ENCODE assay signal across 28 cellular contexts in genomic region chr6:49198015-49198414, GRCh38.
"Had no signal": no experiment of that assay in that cellular context is flagged by ENCODE, and none has a peak within 500 bp of the region (broad histone marks: within the 10 kb centered on the region; RNA-seq: fewer than 3 reads in every experiment).

No MANE protein-coding gene starts in this region.

- H3K4me1 ChIP-seq: neural progenitor cell, parathyroid adenoma, psoas muscle, spleen, suprapubic skin, testis, tibial artery, transverse colon, upper lobe of right lung, uterus had no signal

- H3K36me3 ChIP-seq: neural progenitor cell, ovary, spleen, suprapubic skin, tibial artery, transverse colon, upper lobe of right lung, uterus had no signal

- H2AFZ ChIP-seq: neural progenitor cell, parathyroid adenoma had no signal

- H3K27me3 ChIP-seq: neural progenitor cell, ovary, spleen, suprapubic skin, testis, tibial artery, transverse colon, upper lobe of right lung, uterus had no signal

- H3K79me2 ChIP-seq: parathyroid adenoma had no signal

- DNase-seq: natural killer cell; occipital lobe; ovary; posterior cingulate gyrus; psoas muscle; right cardiac atrium; spleen; stimulated activated CD4-positive, alpha-beta T cell treated with anti-CD3 and anti-CD28 coated beads, Interleukin-12 subunit alpha, Interleukin-12 subunit beta, amount 100 ng/mL, for 4 hours; stimulated activated CD4-positive, alpha-beta T cell treated with anti-CD3 and anti-CD28 coated beads, Interleukin-1b, Interleukin-23, amount 100 ng/mL, for 48 hours; stimulated activated CD4-positive, alpha-beta T cell treated with anti-CD3 and anti-CD28 coated beads, Interleukin-4, amount 100 ng/mL, for 1 hour; stimulated activated CD4-positive, alpha-beta T cell treated with anti-CD3 and anti-CD28 coated beads, Interleukin-4, amount 100 ng/mL, for 4 hours; stimulated activated CD8-positive, alpha-beta memory T cell treated with anti-CD3 and anti-CD28 coated beads, Interleukin-4, amount 100 ng/mL, for 48 hours; stimulated activated naive CD4-positive, alpha-beta T cell; stimulated activated naive CD8-positive, alpha-beta T cell treated with anti-CD3 and anti-CD28 coated beads, Interleukin-15, amount 100 ng/mL, for 72 hours; stimulated activated naive CD8-positive, alpha-beta T cell treated with anti-CD3 and anti-CD28 coated beads, Interleukin-15, Interleukin-2, amounts not matched to agents 100 U/mL and 50 U/mL, for 24 hours; substantia nigra; testis; tibial artery; transverse colon; upper lobe of right lung; uterus had no signal

- ATAC-seq: natural killer cell; psoas muscle; right cardiac atrium; sciatic nerve; stimulated activated memory B cell treated with anti-CD40 and anti-IgM and Interleukin-4, amounts not matched to agents 10 μg/mL and 1 μg/mL and 100 μg/mL, for 72 hours; stimulated activated naive CD8-positive, alpha-beta T cell treated with anti-CD3 and anti-CD28 coated beads, Interleukin-15, amount 100 ng/mL, for 72 hours; stimulated activated naive CD8-positive, alpha-beta T cell treated with anti-CD3 and anti-CD28 coated beads, Interleukin-15, Interleukin-2, amounts not matched to agents 100 U/mL and 50 U/mL, for 24 hours; upper lobe of right lung had no signal

- H3K9me3 ChIP-seq: ovary, psoas muscle, suprapubic skin, testis, tibial artery, transverse colon, upper lobe of right lung, uterus had no signal

- H3K4me3 ChIP-seq: neural progenitor cell, ovary, psoas muscle, skin epidermis, smooth muscle cell, spleen, suprapubic skin, testis, tibial artery, transverse colon, upper lobe of right lung, uterus had no signal

- H3K27ac ChIP-seq: neural progenitor cell, ovary, parathyroid adenoma, psoas muscle, skin epidermis, spleen, suprapubic skin, testis, tibial artery, transverse colon, upper lobe of right lung, uterus had no signal

- H3K9ac ChIP-seq: neural progenitor cell, parathyroid adenoma had no signal

- H3K4me2 ChIP-seq: neural progenitor cell, smooth muscle cell had no signal
